Comparison of ENCODE assay signal across 8 cellular contexts in genomic region chr7:36279251-36279925, GRCh38.
A peak's percentile ranks its signal among the peaks of the same experiment; 100 is the strongest.
DNase-seq lines count a peak whose midpoint lies in the region; ATAC-seq and TF ChIP-seq lines count a peak whose summit lies in the region.

No MANE protein-coding gene starts in this region.

- H2BK120ac ChIP-seq in trophoblast cell (ENCODE audit: insufficient read depth, low read length, poor library complexity) = peak overlapping the region; percentile 71

- no peak for TF ChIP-seq CTCF in HCT116 (IDR thresholded peaks at IDR 0.05 in 2 of 3, conservative IDR thresholded peaks at IDR 0.05 in 1 of 3; ENCODE audit: borderline replicate concordance in 1 of 3, insufficient read depth in 1 of 3, low read depth in 2 of 3, low read length in 2 of 3)
- no peak for TF ChIP-seq CTCF in heart right ventricle (IDR thresholded peaks at IDR 0.05)

- TF ChIP-seq RAD21 in HCT116 (IDR thresholded peaks at IDR 0.05; ENCODE audit: low read depth) = no peak

- no peak overlapping the region for H3K23ac ChIP-seq in trophoblast cell (ENCODE audit: low read length)

- no peak overlapping the region for H3K9ac ChIP-seq in HCT116 (ENCODE audit: low read length)
- peak overlapping the region; percentile 29 for H3K9ac ChIP-seq in NT2/D1 (ENCODE audit: insufficient read length, low read depth)
- H3K9ac ChIP-seq in trophoblast cell (ENCODE audit: low read length) = no peak overlapping the region

- intact Hi-C loops in HCT116 (cut with micrococcal nuclease) (no loop called here), heart right ventricle (cut with DNase I) (loop anchor here in 3 of 10 donors (5.0 to 10.0 kb wide), 3 partner anchors 55 to 122 kb away; no protein-coding TSS in a partner anchor)

- no peak overlapping the region for H3K4ac ChIP-seq in trophoblast cell (ENCODE audit: low read depth, low read length)

- RAD21 ChIA-PET in HCT116 (lab: Charles Lee; ENCODE audit: low non-redundant PET in 1 of 2, low total read pairs in 2 of 2, uncharacterized antibody in 2 of 2, unreplicated experiment in 2 of 2) = no interaction called here

- ATAC-seq in GM18520 (IDR thresholded peaks at IDR 0.05; ENCODE audit: unreplicated experiment) = peak; percentile 68
- no peak for ATAC-seq in HCT116
- ATAC-seq in heart right ventricle = no peak

- H3K27ac ChIP-seq in HCT116 (ENCODE audit: low read depth, low read length) (no peak overlapping the region), trophoblast cell (ENCODE audit: low read depth, low read length) (peak overlapping the region; percentile 35), heart right ventricle (peak overlapping the region in 2 of 10 donors; percentile 65 to 79)

- no CpG with 5 or more reads among the region's 9 CpGs for WGBS in trophoblast cell (ENCODE audit: extremely low coverage, insufficient coverage, insufficient read length)
- 94% methylated on average over 9 of the region's 9 CpGs for WGBS in heart right ventricle, 2 donors

- H4K8ac ChIP-seq in trophoblast cell (ENCODE audit: low read depth, low read length) = no peak overlapping the region

- H3K36me3 ChIP-seq in HCT116 (ENCODE audit: control insufficient read depth in 1 of 2, insufficient read depth in 2 of 2, low read length in 2 of 2) (no peaks in the 10 kb centered on the region), NT2/D1 (ENCODE audit: insufficient read depth, insufficient read length, low read length) (no peaks in the 10 kb centered on the region), trophoblast cell (ENCODE audit: control insufficient read depth in 1 of 2, insufficient read depth in 2 of 2, low read length in 2 of 2) (no peaks in the 10 kb centered on the region), heart right ventricle (peaks cover 0 to 7% (median 0%) of the 10 kb centered on the region in 9 donors)

- H4K12ac ChIP-seq in trophoblast cell (ENCODE audit: low read depth, low read length) = no peak overlapping the region

- peak overlapping the region; percentile 25 for H3K14ac ChIP-seq in trophoblast cell (ENCODE audit: low read length)

- H3K9me3 ChIP-seq in HCT116 (ENCODE audit: control insufficient read depth in 1 of 2, insufficient read depth in 1 of 2, low read depth in 1 of 2, low read length in 2 of 2) (no peaks in the 10 kb centered on the region), NT2/D1 (ENCODE audit: insufficient read depth, low read length) (no peaks in the 10 kb centered on the region), trophoblast cell (ENCODE audit: insufficient read depth, low read depth, low read length) (no peaks in the 10 kb centered on the region), heart right ventricle (no peaks in the 10 kb centered on the region)

- H3K79me2 ChIP-seq in HCT116 (ENCODE audit: insufficient read depth, low read length) (no peaks in the 10 kb centered on the region), trophoblast cell (ENCODE audit: control insufficient read depth, insufficient read depth, low read length, poor library complexity) (peaks cover 2% of the 10 kb centered on the region)

- peak overlapping the region; percentile 49 for H2BK5ac ChIP-seq in trophoblast cell (ENCODE audit: low read depth, low read length, poor library complexity)

- peak overlapping the region; percentile 31 for H2BK12ac ChIP-seq in trophoblast cell (ENCODE audit: low read length)

- peaks cover 21% of the 10 kb centered on the region for H3K79me1 ChIP-seq in trophoblast cell (ENCODE audit: low read length)

- no peaks in the 10 kb centered on the region for H4K20me1 ChIP-seq in HCT116 (ENCODE audit: insufficient read depth)

- H4K91ac ChIP-seq in trophoblast cell (ENCODE audit: low read depth, low read length) = peak overlapping the region; percentile 78

- no TSS peak for BruUV-seq in HCT116 (replicated peaks; lab: Mats Ljungman, UMichigan)

- peak overlapping the region; percentile 18 for H3K18ac ChIP-seq in trophoblast cell (ENCODE audit: low read length)

- no peak for TF ChIP-seq POLR2A in HCT116 (IDR thresholded peaks at IDR 0.05; ENCODE audit: borderline replicate concordance, extremely low read depth, insufficient read depth, insufficient read length)

- POLR2A ChIA-PET in HCT116 (lab: Charles Lee) = no interaction called here

- no peak for DNase-seq in HCT116 (ENCODE audit: low read depth, low spot score)
- DNase-seq in NT2/D1 (ENCODE audit: low read depth, low spot score) = no peak
- DNase-seq in trophoblast cell = no peak
- DNase-seq in heart right ventricle = no peak
- no peak for DNase-seq in NK-92 treated with Interleukin-12 subunit alpha and Interleukin-12 subunit beta, amount 100 ng/mL, for 24 hours (lab: John Stamatoyannopoulos, UW)
- no peak for DNase-seq in NCI-H526 treated with DMSO at 0.1 percent for 48 hours (lab: John Stamatoyannopoulos, UW)
- DNase-seq in activated naive CD4-positive, alpha-beta T cell (lab: John Stamatoyannopoulos, UW) = no peak

- H3K27me3 ChIP-seq in HCT116 (ENCODE audit: insufficient read depth, low read length) (no peaks in the 10 kb centered on the region), NT2/D1 (ENCODE audit: insufficient read depth, insufficient read length) (no peaks in the 10 kb centered on the region), trophoblast cell (ENCODE audit: insufficient read depth, low read length) (no peaks in the 10 kb centered on the region), heart right ventricle (no peaks in the 10 kb centered on the region)

- CTCF ChIA-PET in HCT116 (lab: Charles Lee) = no interaction called here

- H3K4me3 ChIP-seq in HCT116 (replicated peaks in 1 of 2; ENCODE audit: low read depth in 1 of 2, low read length in 2 of 2) = no peak overlapping the region
- H3K4me3 ChIP-seq in NT2/D1 (ENCODE audit: insufficient read length, low read depth) = no peak overlapping the region
- no peak overlapping the region for H3K4me3 ChIP-seq in trophoblast cell (ENCODE audit: low read depth, low read length)
- no peak overlapping the region for H3K4me3 ChIP-seq in heart right ventricle

- peak overlapping the region; percentile 17 for H2AK5ac ChIP-seq in trophoblast cell (ENCODE audit: low read length)

- 0 out of 2 replicates have a peak overlapping the region, but pooled peaks have one; percentile 64 for H3K4me2 ChIP-seq in HCT116 (ENCODE audit: low read length)
- peak overlapping the region; percentile 27 for H3K4me2 ChIP-seq in trophoblast cell (ENCODE audit: low read length)

- H2AFZ ChIP-seq in HCT116 (ENCODE audit: low read depth, low read length, poor library complexity, severe bottlenecking) = no peak overlapping the region
- H2AFZ ChIP-seq in trophoblast cell (ENCODE audit: insufficient read depth, low read length, poor library complexity) = no peak overlapping the region

- H3K9me2 ChIP-seq in HCT116 (ENCODE audit: insufficient read depth) = no peaks in the 10 kb centered on the region

- H3K4me1 ChIP-seq in HCT116 (ENCODE audit: control insufficient read depth in 1 of 2, insufficient read depth in 2 of 2, low read length in 2 of 2) = peaks cover 27 to 37% of the 10 kb centered on the region in 2 experiments
- H3K4me1 ChIP-seq in NT2/D1 (ENCODE audit: insufficient read depth, insufficient read length) = peaks cover 38% of the 10 kb centered on the region
- H3K4me1 ChIP-seq in trophoblast cell (ENCODE audit: control insufficient read depth in 1 of 2, insufficient read depth in 2 of 2, low read length in 2 of 2) = peaks cover 29 to 47% of the 10 kb centered on the region in 2 experiments
- peaks cover 2 to 96% (median 76%) of the 10 kb centered on the region in 9 donors for H3K4me1 ChIP-seq in heart right ventricle

TF ChIP-seq in HCT116, 20 proteins besides CTCF, POLR2A, EP300 and RAD21:
- no peak for TF ChIP-seq ZFX (IDR thresholded peaks at IDR 0.05)
- no peak for TF ChIP-seq ELF1 (IDR thresholded peaks at IDR 0.05; ENCODE audit: borderline replicate concordance, low read depth)
- TF ChIP-seq, protein P1, sequence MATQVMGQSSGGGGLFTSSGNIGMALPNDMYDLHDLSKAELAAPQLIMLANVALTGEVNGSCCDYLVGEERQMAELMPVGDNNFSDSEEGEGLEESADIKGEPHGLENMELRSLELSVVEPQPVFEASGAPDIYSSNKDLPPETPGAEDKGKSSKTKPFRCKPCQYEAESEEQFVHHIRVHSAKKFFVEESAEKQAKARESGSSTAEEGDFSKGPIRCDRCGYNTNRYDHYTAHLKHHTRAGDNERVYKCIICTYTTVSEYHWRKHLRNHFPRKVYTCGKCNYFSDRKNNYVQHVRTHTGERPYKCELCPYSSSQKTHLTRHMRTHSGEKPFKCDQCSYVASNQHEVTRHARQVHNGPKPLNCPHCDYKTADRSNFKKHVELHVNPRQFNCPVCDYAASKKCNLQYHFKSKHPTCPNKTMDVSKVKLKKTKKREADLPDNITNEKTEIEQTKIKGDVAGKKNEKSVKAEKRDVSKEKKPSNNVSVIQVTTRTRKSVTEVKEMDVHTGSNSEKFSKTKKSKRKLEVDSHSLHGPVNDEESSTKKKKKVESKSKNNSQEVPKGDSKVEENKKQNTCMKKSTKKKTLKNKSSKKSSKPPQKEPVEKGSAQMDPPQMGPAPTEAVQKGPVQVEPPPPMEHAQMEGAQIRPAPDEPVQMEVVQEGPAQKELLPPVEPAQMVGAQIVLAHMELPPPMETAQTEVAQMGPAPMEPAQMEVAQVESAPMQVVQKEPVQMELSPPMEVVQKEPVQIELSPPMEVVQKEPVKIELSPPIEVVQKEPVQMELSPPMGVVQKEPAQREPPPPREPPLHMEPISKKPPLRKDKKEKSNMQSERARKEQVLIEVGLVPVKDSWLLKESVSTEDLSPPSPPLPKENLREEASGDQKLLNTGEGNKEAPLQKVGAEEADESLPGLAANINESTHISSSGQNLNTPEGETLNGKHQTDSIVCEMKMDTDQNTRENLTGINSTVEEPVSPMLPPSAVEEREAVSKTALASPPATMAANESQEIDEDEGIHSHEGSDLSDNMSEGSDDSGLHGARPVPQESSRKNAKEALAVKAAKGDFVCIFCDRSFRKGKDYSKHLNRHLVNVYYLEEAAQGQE (IDR thresholded peaks at IDR 0.05; ENCODE audit: low read depth) = no peak
- no peak for TF ChIP-seq EGR1 (IDR thresholded peaks at IDR 0.05; ENCODE audit: low read depth)
- no peak for TF ChIP-seq FOSL1 (IDR thresholded peaks at IDR 0.05; ENCODE audit: low read depth)
- no peak for TF ChIP-seq ZNF274 (IDR thresholded peaks at IDR 0.05; ENCODE audit: low read depth, low read length)
- TF ChIP-seq SP1 (IDR thresholded peaks at IDR 0.05; ENCODE audit: low read depth) = no peak
- TF ChIP-seq TCF7L2 (IDR thresholded peaks at IDR 0.05; ENCODE audit: borderline replicate concordance, extremely low read depth, insufficient read depth, insufficient read length) = no peak
- no peak for TF ChIP-seq EZH2phosphoT487 (IDR thresholded peaks at IDR 0.05; ENCODE audit: borderline replicate concordance)
- no peak for TF ChIP-seq CBX3 (IDR thresholded peaks at IDR 0.05; ENCODE audit: low read depth)
- TF ChIP-seq, protein P2, sequence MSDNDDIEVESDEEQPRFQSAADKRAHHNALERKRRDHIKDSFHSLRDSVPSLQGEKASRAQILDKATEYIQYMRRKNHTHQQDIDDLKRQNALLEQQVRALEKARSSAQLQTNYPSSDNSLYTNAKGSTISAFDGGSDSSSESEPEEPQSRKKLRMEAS (IDR thresholded peaks at IDR 0.05) = no peak
